27 cellular contexts compared by ENCODE assay signal in the genomic region with DNA sequence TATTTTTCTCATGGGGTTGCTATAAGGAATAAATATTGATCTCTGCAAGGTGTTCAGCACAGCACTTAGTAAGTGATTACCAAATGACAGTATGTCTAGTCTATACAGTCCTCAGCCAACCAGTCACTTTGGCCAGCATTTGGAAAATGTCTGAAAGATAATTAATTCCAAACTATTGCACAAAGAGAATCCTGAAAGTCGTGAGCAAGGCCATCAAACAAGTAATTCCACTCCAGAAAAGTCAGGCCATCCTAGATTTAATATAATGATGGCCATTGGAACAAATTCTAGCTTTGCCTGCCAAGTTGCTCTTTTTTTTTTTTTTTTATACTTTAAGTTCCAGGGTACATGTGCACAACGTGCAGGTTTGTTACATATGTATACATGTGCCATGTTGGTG.
"Had no signal": no experiment of that assay in that cellular context is flagged by ENCODE, and none has a peak within 500 bp of the region (broad histone marks: within the 10 kb centered on the region; RNA-seq: fewer than 3 reads in every experiment).

No MANE protein-coding gene starts in this region.

- H3K4me3 ChIP-seq: stomach, suprapubic skin, testis, thoracic aorta, thyroid gland, tibial artery, tibial nerve, transverse colon, upper lobe of left lung, upper lobe of right lung, uterus, vagina had no signal

- H3K27ac ChIP-seq: stomach, suprapubic skin, testis, thoracic aorta, thyroid gland, tibial artery, tibial nerve, transverse colon, upper lobe of left lung, upper lobe of right lung, uterus, vagina had no signal

- H3K27me3 ChIP-seq: stomach, suprapubic skin, testis, thyroid gland, tibial artery, tibial nerve, transverse colon, upper lobe of left lung, upper lobe of right lung, uterus, vagina had no signal

- H3K36me3 ChIP-seq: stomach, suprapubic skin, thoracic aorta, thyroid gland, tibial artery, tibial nerve, transverse colon, upper lobe of left lung, upper lobe of right lung, uterus, vagina had no signal

- DNase-seq: stimulated activated CD4-positive, alpha-beta T cell treated with anti-CD3 and anti-CD28 coated beads, Interleukin-2, amount 100 ng/mL, for 48 hours; stimulated activated CD4-positive, alpha-beta T cell treated with anti-CD3 and anti-CD28 coated beads, Interleukin-4, amount 100 ng/mL, for 1 hour; stimulated activated CD4-positive, alpha-beta T cell treated with anti-CD3 and anti-CD28 coated beads, Interleukin-4, amount 100 ng/mL, for 24 hours; stimulated activated CD4-positive, alpha-beta T cell treated with anti-CD3 and anti-CD28 coated beads, Interleukin-4, amount 100 ng/mL, for 4 hours; stimulated activated CD8-positive, alpha-beta memory T cell treated with anti-CD3 and anti-CD28 coated beads, Interleukin-4, amount 100 ng/mL, for 48 hours; stimulated activated naive B cell treated with anti-CD40 and anti-IgM and Interleukin-4, amounts not matched to agents 10 μg/mL and 1 μg/mL and 100 μg/mL, for 72 hours; stimulated activated naive CD4-positive, alpha-beta T cell; stimulated activated naive CD4-positive, alpha-beta T cell treated with Interleukin-2 at 50 U/mL for 16 hours; stimulated activated naive CD8-positive, alpha-beta T cell treated with anti-CD3 and anti-CD28 coated beads, Interleukin-15, amount 100 ng/mL, for 72 hours; stimulated activated naive CD8-positive, alpha-beta T cell treated with anti-CD3 and anti-CD28 coated beads, Interleukin-15, Interleukin-2, amounts not matched to agents 100 U/mL and 50 U/mL, for 24 hours; stomach; substantia nigra; testis; thyroid gland; tibial artery; transverse colon; upper lobe of left lung; upper lobe of right lung; uterus had no signal

- H3K27me3 Mint-ChIP-seq: type B pancreatic cell had no signal

- H3K4me1 Mint-ChIP-seq: stimulated activated effector memory CD8-positive, alpha-beta T cell treated with anti-CD3 and anti-CD28 coated beads, Interleukin-12 subunit alpha, Interleukin-12 subunit beta, amount 100 ng/mL, for 72 hours; stimulated activated memory B cell treated with anti-CD40 and anti-IgM and Interleukin-4, amounts not matched to agents 10 μg/mL and 1 μg/mL and 100 μg/mL, for 72 hours; stimulated activated naive CD8-positive, alpha-beta T cell treated with anti-CD3 and anti-CD28 coated beads, Interleukin-15, amount 100 ng/mL, for 72 hours had no signal

- H3K27ac Mint-ChIP-seq: stimulated activated effector memory CD8-positive, alpha-beta T cell treated with anti-CD3 and anti-CD28 coated beads, Interleukin-12 subunit alpha, Interleukin-12 subunit beta, amount 100 ng/mL, for 72 hours; stimulated activated memory B cell treated with anti-CD40 and anti-IgM and Interleukin-4, amounts not matched to agents 10 μg/mL and 1 μg/mL and 100 μg/mL, for 72 hours; stimulated activated naive B cell treated with anti-CD40 and anti-IgM and Interleukin-4, amounts not matched to agents 10 μg/mL and 1 μg/mL and 100 μg/mL, for 72 hours; stimulated activated naive CD8-positive, alpha-beta T cell treated with anti-CD3 and anti-CD28 coated beads, Interleukin-15, amount 100 ng/mL, for 72 hours; stimulated activated naive CD8-positive, alpha-beta T cell treated with anti-CD3 and anti-CD28 coated beads, Interleukin-15, Interleukin-2, amounts not matched to agents 100 ng/mL and 50 ng/mL, for 24 hours; type B pancreatic cell had no signal

- H3K4me1 ChIP-seq: suprapubic skin, testis, upper lobe of left lung, uterus, vagina had no signal

- H3K9me3 ChIP-seq: stomach, suprapubic skin, testis, thoracic aorta, thyroid gland, tibial artery, tibial nerve, transverse colon, upper lobe of left lung, upper lobe of right lung, uterus, vagina had no signal

- H3K4me3 Mint-ChIP-seq: stimulated activated effector memory CD8-positive, alpha-beta T cell treated with anti-CD3 and anti-CD28 coated beads, Interleukin-12 subunit alpha, Interleukin-12 subunit beta, amount 100 ng/mL, for 72 hours; stimulated activated memory B cell treated with anti-CD40 and anti-IgM and Interleukin-4, amounts not matched to agents 10 μg/mL and 1 μg/mL and 100 μg/mL, for 72 hours; stimulated activated naive B cell treated with anti-CD40 and anti-IgM and Interleukin-4, amounts not matched to agents 10 μg/mL and 1 μg/mL and 100 μg/mL, for 72 hours; stimulated activated naive CD8-positive, alpha-beta T cell treated with anti-CD3 and anti-CD28 coated beads, Interleukin-15, amount 100 ng/mL, for 72 hours; stimulated activated naive CD8-positive, alpha-beta T cell treated with anti-CD3 and anti-CD28 coated beads, Interleukin-15, Interleukin-2, amounts not matched to agents 100 ng/mL and 50 ng/mL, for 24 hours; type B pancreatic cell had no signal

- H3K9me3 Mint-ChIP-seq: stimulated activated effector memory CD8-positive, alpha-beta T cell treated with anti-CD3 and anti-CD28 coated beads, Interleukin-12 subunit alpha, Interleukin-12 subunit beta, amount 100 ng/mL, for 72 hours; stimulated activated memory B cell treated with anti-CD40 and anti-IgM and Interleukin-4, amounts not matched to agents 10 μg/mL and 1 μg/mL and 100 μg/mL, for 72 hours; stimulated activated naive CD8-positive, alpha-beta T cell treated with anti-CD3 and anti-CD28 coated beads, Interleukin-15, amount 100 ng/mL, for 72 hours; stimulated activated naive CD8-positive, alpha-beta T cell treated with anti-CD3 and anti-CD28 coated beads, Interleukin-15, Interleukin-2, amounts not matched to agents 100 ng/mL and 50 ng/mL, for 24 hours had no signal

- ATAC-seq: stimulated activated effector memory CD8-positive, alpha-beta T cell treated with anti-CD3 and anti-CD28 coated beads, Interleukin-12 subunit alpha, Interleukin-12 subunit beta, amount 100 ng/mL, for 72 hours; stimulated activated memory B cell treated with anti-CD40 and anti-IgM and Interleukin-4, amounts not matched to agents 10 μg/mL and 1 μg/mL and 100 μg/mL, for 72 hours; stimulated activated naive B cell treated with anti-CD40 and anti-IgM and Interleukin-4, amounts not matched to agents 10 μg/mL and 1 μg/mL and 100 μg/mL, for 72 hours; stimulated activated naive CD8-positive, alpha-beta T cell treated with anti-CD3 and anti-CD28 coated beads, Interleukin-15, amount 100 ng/mL, for 72 hours; stimulated activated naive CD8-positive, alpha-beta T cell treated with anti-CD3 and anti-CD28 coated beads, Interleukin-15, Interleukin-2, amounts not matched to agents 100 U/mL and 50 U/mL, for 24 hours; upper lobe of right lung had no signal

- H3K36me3 Mint-ChIP-seq: stimulated activated effector memory CD8-positive, alpha-beta T cell treated with anti-CD3 and anti-CD28 coated beads, Interleukin-12 subunit alpha, Interleukin-12 subunit beta, amount 100 ng/mL, for 72 hours; stimulated activated memory B cell treated with anti-CD40 and anti-IgM and Interleukin-4, amounts not matched to agents 10 μg/mL and 1 μg/mL and 100 μg/mL, for 72 hours; stimulated activated naive B cell treated with anti-CD40 and anti-IgM and Interleukin-4, amounts not matched to agents 10 μg/mL and 1 μg/mL and 100 μg/mL, for 72 hours; type B pancreatic cell had no signal
